Comparison of ENCODE assay signal across 8 cellular contexts in the genomic region with DNA sequence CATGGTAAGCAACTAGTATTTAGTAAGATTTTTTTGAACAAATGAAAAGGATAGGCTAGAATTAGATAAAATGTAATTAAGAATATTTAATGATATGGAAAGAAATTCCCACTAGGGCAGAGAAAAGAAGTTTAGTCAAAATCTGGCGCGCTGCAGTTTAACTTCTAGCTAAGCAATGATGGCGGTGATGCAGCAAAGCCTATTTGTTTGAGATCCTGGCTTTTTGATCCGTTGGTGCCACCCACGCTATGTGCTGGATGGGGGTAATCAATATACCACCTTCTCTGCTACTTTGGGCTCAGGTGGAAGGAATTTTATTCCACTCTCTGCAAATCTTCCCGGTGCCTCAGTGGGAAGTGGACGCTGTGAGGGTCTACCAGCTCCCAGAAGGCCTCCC. TPM values are rescaled to one million over a fixed set of nuclear protein-coding genes. Genes with fewer than 3 reads are reported as not detected.
DNase-seq lines count a peak whose midpoint lies in the region; ATAC-seq and TF ChIP-seq lines count a peak whose summit lies in the region.

No MANE protein-coding gene starts in this region.

- ATAC-seq in Panc1 (no peak), omental fat pad (ENCODE audit: low FRiP score) (no peak)

- peak overlapping the region; percentile 95 for H3K4me2 ChIP-seq in fibroblast of lung (ENCODE audit: extremely low read depth, insufficient read depth, low read length)

- H3K27me3 ChIP-seq in Panc1 (ENCODE audit: control insufficient read depth, insufficient read depth, low read length), result no peaks in the 10 kb centered on the region
- H3K27me3 ChIP-seq in fibroblast of lung (ENCODE audit: control insufficient read depth, insufficient read depth, low read length), result no peaks in the 10 kb centered on the region

- CTCF ChIA-PET in Panc1 (lab: Charles Lee), result interaction anchor here (0.7 kb wide), 1 partner anchor 48 kb away, joined by 3 read pairs; no protein-coding TSS in a partner anchor

- no peaks in the 10 kb centered on the region for H3K79me2 ChIP-seq in fibroblast of lung (ENCODE audit: control insufficient read depth, insufficient read depth, low read length)

- in situ Hi-C loops in Panc1 (cut with HindIII; ENCODE audit: low pct_unique_long_range_greater_than_20kb, low sequenced_read_pairs), result no loop called here

- no TSS peak for BruUV-seq in Panc1 (replicated peaks; lab: Mats Ljungman, UMichigan)

- peak overlapping the region; percentile 79 for H2AFZ ChIP-seq in fibroblast of lung (ENCODE audit: low read length)

- no peaks in the 10 kb centered on the region for H4K20me1 ChIP-seq in fibroblast of lung (ENCODE audit: control insufficient read depth, extremely low read depth, insufficient read depth, low read length)

- DNase-seq in EL, result peak; percentile 2
- no peak for DNase-seq in Panc1 (ENCODE audit: low read depth, low spot score)
- no peak for DNase-seq in fibroblast of lung (ENCODE audit: low read depth in 2 of 2)
- DNase-seq in retinal pigment epithelial cell (ENCODE audit: low read depth), result no peak
- DNase-seq in NCI-H2107 treated with DMSO at 0.1 percent for 48 hours (lab: John Stamatoyannopoulos, UW; ENCODE audit: unreplicated experiment), result no peak
- no peak for DNase-seq in omental fat pad (ENCODE audit: low spot score)
- DNase-seq in NCI-H446 treated with DMSO at 0.1 percent for 48 hours (lab: John Stamatoyannopoulos, UW), result no peak
- no peak for DNase-seq in stimulated activated CD4-positive, alpha-beta T cell treated with anti-CD3 and anti-CD28 coated beads, Interleukin-2, amount 100 ng/mL, for 24 hours

- peak overlapping the region; percentile 45 for H3K9ac ChIP-seq in fibroblast of lung (ENCODE audit: insufficient read depth, low read length)

- H3K27ac ChIP-seq in Panc1 (ENCODE audit: low read length), result peak overlapping the region; percentile 84
- H3K27ac ChIP-seq in fibroblast of lung (ENCODE audit: insufficient read depth, low read length), result no peak overlapping the region

- H3K4me1 ChIP-seq in Panc1 (ENCODE audit: control insufficient read depth, insufficient read depth, low read length), result peaks cover 21% of the 10 kb centered on the region
- no peaks in the 10 kb centered on the region for H3K4me1 ChIP-seq in fibroblast of lung (ENCODE audit: control insufficient read depth, extremely low read depth, insufficient read depth, low read length)

- peaks cover 1% of the 10 kb centered on the region; the same call in 1 of the 2 replicates for H3K9me3 ChIP-seq in Panc1 (ENCODE audit: control insufficient read depth, insufficient read depth, low read depth, low read length)
- no peaks in the 10 kb centered on the region for H3K9me3 ChIP-seq in fibroblast of lung (ENCODE audit: control insufficient read depth, insufficient read depth, low read depth, low read length)

- intact Hi-C loops in Panc1 (cut with micrococcal nuclease; ENCODE audit: unreplicated experiment), result no loop called here

- POLR2A ChIA-PET in Panc1 (lab: Charles Lee), result interaction anchor here (0.7 kb wide), 1 partner anchor 126 kb away, joined by 7 read pairs; no protein-coding TSS in a partner anchor

- TF ChIP-seq CTCF in Panc1 (IDR thresholded peaks at IDR 0.05), result no peak
- no peak for TF ChIP-seq CTCF in fibroblast of lung (conservative IDR thresholded peaks at IDR 0.05 in 1 of 2, IDR thresholded peaks at IDR 0.05 in 1 of 2; ENCODE audit: low read depth in 1 of 2, low read length in 2 of 2)
- TF ChIP-seq CTCF in retinal pigment epithelial cell (conservative IDR thresholded peaks at IDR 0.05; ENCODE audit: low read depth, low read length), result no peak
- no peak for TF ChIP-seq CTCF in omental fat pad (IDR thresholded peaks at IDR 0.05)

- H3K4me3 ChIP-seq in Panc1 (ENCODE audit: low read depth in 2 of 2, low read length in 2 of 2) (peak overlapping the region; percentile 65 to 83), fibroblast of lung (replicated peaks in 1 of 4; ENCODE audit: control extremely low read depth in 1 of 4, insufficient read depth in 1 of 4, low read depth in 3 of 4, low read length in 4 of 4) (peak overlapping the region; percentile 69 to 93 (median 72)), retinal pigment epithelial cell (ENCODE audit: low read length) (peak overlapping the region; percentile 77)

- no peaks in the 10 kb centered on the region for H3K36me3 ChIP-seq in Panc1 (ENCODE audit: control insufficient read depth, insufficient read depth, low read length)
- no peaks in the 10 kb centered on the region for H3K36me3 ChIP-seq in fibroblast of lung (ENCODE audit: control insufficient read depth, insufficient read depth, low read length)

RNA-seq across cellular contexts. Expression of a gene that starts 0.4 kb away (rescaled TPM):
- total RNA-seq in Panc1 (2021; ENCODE audit: unreplicated experiment) (29.1 TPM), fibroblast of lung (43.4 and 56.5 TPM in 2 replicates), omental fat pad (10 to 100 TPM in 1 of 4 donors, 1 to 10 TPM in 3; 6.0 to 10.8 (median 8.5) TPM)
- polyA plus RNA-seq in Panc1 (2012; ENCODE audit: insufficient read length), result 6.9 TPM
- polyA plus RNA-seq in fibroblast of lung, result 18.7 and 27.2 TPM in 2 replicates
- 10.6 and 15.1 TPM in 2 replicates for polyA plus RNA-seq in fibroblast of lung (2012)
- polyA minus RNA-seq in fibroblast of lung (ENCODE audit: low replicate concordance), result 3.7 and 7.5 TPM in 2 replicates
